Comparison of ENCODE assay signal across 8 cellular contexts in genomic region chr2:113720167-113720566, GRCh38. TPM values are rescaled to one million over a fixed set of nuclear protein-coding genes. Genes with fewer than 3 reads are reported as not detected.
A peak's percentile ranks its signal among the peaks of the same experiment; 100 is the strongest.
DNase-seq lines count a peak whose midpoint lies in the region; ATAC-seq and TF ChIP-seq lines count a peak whose summit lies in the region.

No MANE protein-coding gene starts in this region.

- 0 out of 3 replicates have a peak, but pooled peaks have one; percentile 48 for ATAC-seq in DND-41 (ENCODE audit: insufficient read depth, low read depth)
- ATAC-seq in HG02981 (IDR thresholded peaks at IDR 0.05; ENCODE audit: unreplicated experiment) = no peak
- ATAC-seq in GM21447 (IDR thresholded peaks at IDR 0.05; ENCODE audit: unreplicated experiment) = no peak

- peaks cover 6% of the 10 kb centered on the region for H3K4me1 Mint-ChIP-seq in T-helper 2 cell treated with Interferon-gamma antibody and Interleukin-4, amounts not matched to agents 5 μg/mL and 100 μg/mL, for 36 hours (ENCODE audit: low read depth)

- H4K20me1 ChIP-seq in DND-41 (ENCODE audit: insufficient read depth, low read length) = no peaks in the 10 kb centered on the region

- no peak overlapping the region for H2AFZ ChIP-seq in DND-41 (ENCODE audit: low read depth, low read length)

- H3K4me3 ChIP-seq in DND-41 (ENCODE audit: low read depth in 1 of 2, low read length in 2 of 2) = no peak overlapping the region

- H3K9me3 ChIP-seq in DND-41 (ENCODE audit: insufficient read depth, low read length, severe bottlenecking) = no peaks in the 10 kb centered on the region

- no peak overlapping the region for H3K27ac Mint-ChIP-seq in T-helper 2 cell treated with Interferon-gamma antibody and Interleukin-4, amounts not matched to agents 5 μg/mL and 100 μg/mL, for 36 hours

- no peak for DNase-seq in DND-41
- DNase-seq in LoVo (ENCODE audit: low spot score) = peak; percentile 21
- peak; percentile 25 for DNase-seq in amniotic epithelial cell (ENCODE audit: low read depth)
- peak; percentile 16 to 32 for DNase-seq in lung microvascular endothelial cell (ENCODE audit: low read depth in 2 of 2)
- DNase-seq in T-helper 2 cell treated with Interferon-gamma antibody and Interleukin-4, amounts not matched to agents 5 μg/mL and 100 μg/mL, for 36 hours (ENCODE audit: low spot score) = no peak
- DNase-seq in cortex of kidney (lab: John Stamatoyannopoulos, UW) = no peak

- H3K27me3 Mint-ChIP-seq in T-helper 2 cell treated with Interferon-gamma antibody and Interleukin-4, amounts not matched to agents 5 μg/mL and 100 μg/mL, for 36 hours (ENCODE audit: low read depth) = no peaks in the 10 kb centered on the region

- H3K36me3 Mint-ChIP-seq in T-helper 2 cell treated with Interferon-gamma antibody and Interleukin-4, amounts not matched to agents 5 μg/mL and 100 μg/mL, for 36 hours (ENCODE audit: low read depth) = peaks cover 21% of the 10 kb centered on the region

- no peaks in the 10 kb centered on the region for H3K9me3 Mint-ChIP-seq in T-helper 2 cell treated with Interferon-gamma antibody and Interleukin-4, amounts not matched to agents 5 μg/mL and 100 μg/mL, for 36 hours

- H3K27ac ChIP-seq in DND-41 (ENCODE audit: low read length) = no peak overlapping the region

- H3K4me2 ChIP-seq in DND-41 (ENCODE audit: insufficient read depth, low read length) = no peak overlapping the region

- H3K79me2 ChIP-seq in DND-41 (ENCODE audit: insufficient read depth, low read length) = no peaks in the 10 kb centered on the region

- H3K27me3 ChIP-seq in DND-41 (ENCODE audit: insufficient read depth, low read length, poor library complexity) = no peaks in the 10 kb centered on the region

- H3K4me1 ChIP-seq in DND-41 (ENCODE audit: insufficient read depth, low read length) = no peaks in the 10 kb centered on the region

- TF ChIP-seq CTCF in DND-41 (IDR thresholded peaks at IDR 0.05; ENCODE audit: borderline replicate concordance, extremely low read depth, low read length, poor library complexity, severe bottlenecking) = peak; percentile 51

- H3K4me3 Mint-ChIP-seq in T-helper 2 cell treated with Interferon-gamma antibody and Interleukin-4, amounts not matched to agents 5 μg/mL and 100 μg/mL, for 36 hours = no peak overlapping the region

- peaks cover 17% of the 10 kb centered on the region; the same call in 1 of the 2 replicates for H3K36me3 ChIP-seq in DND-41 (ENCODE audit: insufficient read depth, low read length)

- H3K9ac ChIP-seq in DND-41 (ENCODE audit: low read depth, low read length) = no peak overlapping the region

RNA-seq across cellular contexts. Expression of gene SLC35F5, which starts 36.3 kb away (rescaled TPM):
- total RNA-seq in lung microvascular endothelial cell = 89.8 and 148 TPM in 2 replicates

Comparison
In these comparisons a context has a peak if more than half of its experiments do, and no peak if none do; other contexts are left out.
1. DNase-seq: peak in LoVo (single experiment), amniotic epithelial cell (single experiment) and lung microvascular endothelial cell (2 of 2); none in DND-41 (single experiment), T-helper 2 cell treated with Interferon-gamma antibody and Interleukin-4, amounts not matched to agents 5 μg/mL and 100 μg/mL, for 36 hours (single experiment) and cortex of kidney (single experiment).